Comparison of ENCODE assay signal across 24 cellular contexts in genomic region chr16:2819939-2820835, GRCh38. TPM values are rescaled to one million over a fixed set of nuclear protein-coding genes. Genes with fewer than 3 reads are reported as not detected.
"Had no signal": no experiment of that assay in that cellular context is flagged by ENCODE, and none has a peak within 500 bp of the region (broad histone marks: within the 10 kb centered on the region; RNA-seq: fewer than 3 reads in every experiment).

No MANE protein-coding gene starts in this region.

- H3K9me3 Mint-ChIP-seq: activated CD8-positive, alpha-beta T cell treated with anti-CD3 and anti-CD28 coated beads for 36 hours; activated naive CD8-positive, alpha-beta T cell treated with anti-CD3 and anti-CD28 coated beads, Interleukin-2, amount 10 ng/mL, durations not matched to agents 7 days and 5 days; effector memory CD8-positive, alpha-beta T cell; neural crest cell; stimulated activated naive B cell treated with anti-CD40 and anti-IgM and Interleukin-4, amounts not matched to agents 10 μg/mL and 1 μg/mL and 100 μg/mL, for 72 hours had no signal

- H3K27me3 Mint-ChIP-seq: activated CD8-positive, alpha-beta T cell treated with anti-CD3 and anti-CD28 coated beads for 36 hours had no signal

- H3K4me1 Mint-ChIP-seq: activated naive CD8-positive, alpha-beta T cell treated with anti-CD3 and anti-CD28 coated beads, Interleukin-2, amount 10 ng/mL, durations not matched to agents 7 days and 5 days; neural crest cell; T-helper 17 cell had no signal

- H3K27ac ChIP-seq: epithelial cell of prostate, parathyroid adenoma, tibial nerve, WERI-Rb-1 had no signal

- H3K36me3 Mint-ChIP-seq: activated naive CD8-positive, alpha-beta T cell treated with anti-CD3 and anti-CD28 coated beads, Interleukin-2, amount 10 ng/mL, durations not matched to agents 7 days and 5 days; stimulated activated naive B cell treated with anti-CD40 and anti-IgM and Interleukin-4, amounts not matched to agents 10 μg/mL and 1 μg/mL and 100 μg/mL, for 72 hours had no signal

- H3K4me3 Mint-ChIP-seq: activated CD8-positive, alpha-beta T cell treated with anti-CD3 and anti-CD28 coated beads for 36 hours; activated naive CD8-positive, alpha-beta T cell treated with anti-CD3 and anti-CD28 coated beads, Interleukin-2, amount 10 ng/mL, durations not matched to agents 7 days and 5 days; effector memory CD8-positive, alpha-beta T cell; neural crest cell; stimulated activated naive B cell treated with anti-CD40 and anti-IgM and Interleukin-4, amounts not matched to agents 10 μg/mL and 1 μg/mL and 100 μg/mL, for 72 hours; T-helper 17 cell had no signal

- DNase-seq: activated CD4-positive, alpha-beta T cell treated with anti-CD3 and anti-CD28 coated beads for 4 hours; activated CD8-positive, alpha-beta T cell treated with anti-CD3 and anti-CD28 coated beads for 36 hours; activated naive CD4-positive, alpha-beta T cell; activated naive CD8-positive, alpha-beta T cell treated with anti-CD3 and anti-CD28 coated beads, Interleukin-2, amount 10 ng/mL, durations not matched to agents 7 days and 5 days; dermis blood vessel endothelial cell; effector memory CD8-positive, alpha-beta T cell; foreskin melanocyte; left colon; midbrain; stimulated activated CD4-positive, alpha-beta T cell treated with anti-CD3 and anti-CD28 coated beads, Interleukin-15, amount 100 ng/mL, for 24 hours; stimulated activated CD4-positive, alpha-beta T cell treated with anti-CD3 and anti-CD28 coated beads, Interleukin-4, amount 100 ng/mL, for 1 hour; stimulated activated naive B cell treated with anti-CD40 and anti-IgM and Interleukin-4, amounts not matched to agents 10 μg/mL and 1 μg/mL and 100 μg/mL, for 72 hours; T-helper 17 cell had no signal

- ATAC-seq: activated CD8-positive, alpha-beta T cell treated with anti-CD3 and anti-CD28 coated beads for 36 hours; effector memory CD8-positive, alpha-beta T cell; left colon; stimulated activated naive B cell treated with anti-CD40 and anti-IgM and Interleukin-4, amounts not matched to agents 10 μg/mL and 1 μg/mL and 100 μg/mL, for 72 hours; T-helper 17 cell had no signal

- H3K9me3 ChIP-seq: tibial nerve had no signal

- H3K4me1 ChIP-seq: parathyroid adenoma, tibial nerve had no signal

- H3K4me3 ChIP-seq: lung, tibial nerve had no signal

- H3K27ac Mint-ChIP-seq: activated CD8-positive, alpha-beta T cell treated with anti-CD3 and anti-CD28 coated beads for 36 hours; activated naive CD8-positive, alpha-beta T cell treated with anti-CD3 and anti-CD28 coated beads, Interleukin-2, amount 10 ng/mL, durations not matched to agents 7 days and 5 days; effector memory CD8-positive, alpha-beta T cell; stimulated activated naive B cell treated with anti-CD40 and anti-IgM and Interleukin-4, amounts not matched to agents 10 μg/mL and 1 μg/mL and 100 μg/mL, for 72 hours; T-helper 17 cell had no signal

- H3K36me3 ChIP-seq: tibial nerve, WERI-Rb-1 had no signal

RNA-seq across cellular contexts. Expression of gene PRSS21, which starts 3.1 kb away (rescaled TPM):
- total RNA-seq: cerebellum, myocyte, neural crest cell, skeletal muscle tissue, tibial nerve had no signal

RNA-seq across cellular contexts. Expression of gene ZG16B, which starts 9.9 kb away (rescaled TPM):
- total RNA-seq: cerebellum, fibroblast of lung, myocyte, neural crest cell, T-helper 17 cell, tibial nerve had no signal

RNA-seq across cellular contexts. Expression of gene PRSS41, which starts 21.9 kb away (rescaled TPM):
- total RNA-seq: activated CD8-positive, alpha-beta T cell treated with anti-CD3 and anti-CD28 coated beads for 36 hours; activated naive CD8-positive, alpha-beta T cell treated with anti-CD3 and anti-CD28 coated beads, Interleukin-2, amount 10 ng/mL, durations not matched to agents 7 days and 5 days; cerebellum; dermis blood vessel endothelial cell; fibroblast of lung; left colon; lung; myocyte; neural crest cell; renal cortical epithelial cell; skeletal muscle tissue; T-helper 17 cell; tibial nerve had no signal

RNA-seq across cellular contexts. Expression of gene PRSS33, which starts 32.8 kb away (rescaled TPM):
- total RNA-seq: cerebellum, dermis blood vessel endothelial cell, fibroblast of lung, left colon, myocyte, renal cortical epithelial cell, skeletal muscle tissue, T-helper 17 cell, tibial nerve had no signal

RNA-seq across cellular contexts. Expression of gene PRSS22, which starts 37.8 kb away (rescaled TPM):
- total RNA-seq: activated CD8-positive, alpha-beta T cell treated with anti-CD3 and anti-CD28 coated beads for 36 hours; activated naive CD8-positive, alpha-beta T cell treated with anti-CD3 and anti-CD28 coated beads, Interleukin-2, amount 10 ng/mL, durations not matched to agents 7 days and 5 days; cerebellum; dermis blood vessel endothelial cell; myocyte; neural crest cell; skeletal muscle tissue; tibial nerve had no signal
